ENCODE assay signal across 17 cellular contexts in genomic region chr3:46670891-46671427, GRCh38. TPM values are rescaled to one million over a fixed set of nuclear protein-coding genes. Genes with fewer than 3 reads are reported as not detected.
DNase-seq lines count a peak whose midpoint lies in the region; ATAC-seq, FAIRE-seq and TF ChIP-seq lines count a peak whose summit lies in the region.
"Had no signal": no experiment of that assay in that cellular context is flagged by ENCODE, and none has a peak within 500 bp of the region (broad histone marks: within the 10 kb centered on the region; RNA-seq: fewer than 3 reads in every experiment).

No MANE protein-coding gene starts in this region.

- H3K27me3 ChIP-seq in heart left ventricle (no peaks in the 10 kb centered on the region), bronchial epithelial cell (ENCODE audit: control insufficient read depth, insufficient read depth, low read length) (no peaks in the 10 kb centered on the region)
- no peaks in the 10 kb centered on the region for H3K27me3 ChIP-seq in naive thymus-derived CD4-positive, alpha-beta T cell (ENCODE audit: control insufficient read depth in 2 of 2, insufficient read depth in 2 of 2, low read length in 2 of 2)
- H3K27me3 ChIP-seq: esophagus squamous epithelium had no signal

- ATAC-seq in heart left ventricle (no peak), Right ventricle myocardium superior (ENCODE audit: poor library complexity) (no peak)
- ATAC-seq in naive thymus-derived CD4-positive, alpha-beta T cell, result no peak
- ATAC-seq: natural killer cell had no signal

- H3K27ac ChIP-seq in heart left ventricle, result no peak overlapping the region
- no peak overlapping the region for H3K27ac ChIP-seq in naive thymus-derived CD4-positive, alpha-beta T cell (ENCODE audit: low read depth, low read length)
- H3K27ac ChIP-seq: esophagus squamous epithelium had no signal

- H3K36me3 ChIP-seq in heart left ventricle (peaks cover 0 to 55% (median 36%) of the 10 kb centered on the region in 9 donors), bronchial epithelial cell (ENCODE audit: control insufficient read depth, insufficient read depth, low read length) (peaks cover 48% of the 10 kb centered on the region)
- H3K36me3 ChIP-seq in naive thymus-derived CD4-positive, alpha-beta T cell (ENCODE audit: control insufficient read depth in 2 of 3, insufficient read depth in 3 of 3, low read length in 3 of 3), result peaks cover 0 to 46% (median 3%) of the 10 kb centered on the region in 3 experiments

- no peak overlapping the region for H3K4me3 ChIP-seq in heart left ventricle
- H3K4me3 ChIP-seq in bronchial epithelial cell (ENCODE audit: low read depth, low read length), result no peak overlapping the region
- H3K4me3 ChIP-seq in naive thymus-derived CD4-positive, alpha-beta T cell (ENCODE audit: low read length), result no peak overlapping the region
- H3K4me3 ChIP-seq: esophagus squamous epithelium had no signal

- H3K36me3 Mint-ChIP-seq in naive thymus-derived CD4-positive, alpha-beta T cell, result peaks cover 0 to 27% (median 5%) of the 10 kb centered on the region in 5 donors
- H3K36me3 Mint-ChIP-seq in HFFc6 (ENCODE audit: low read depth), result no peaks in the 10 kb centered on the region
- H3K36me3 Mint-ChIP-seq: immature natural killer cell, natural killer cell had no signal

- no peaks in the 10 kb centered on the region for H3K9me3 ChIP-seq in heart left ventricle
- no peaks in the 10 kb centered on the region for H3K9me3 ChIP-seq in naive thymus-derived CD4-positive, alpha-beta T cell (ENCODE audit: control insufficient read depth in 2 of 3, low read length in 3 of 3)
- H3K9me3 ChIP-seq: esophagus squamous epithelium had no signal

- DNase-seq in heart left ventricle, result peak in 3 of 5 donors; percentile 17 to 53 (median 20)
- DNase-seq in Right ventricle myocardium superior, result no peak
- DNase-seq in bronchial epithelial cell (ENCODE audit: low read depth), result no peak
- DNase-seq in naive thymus-derived CD4-positive, alpha-beta T cell, result no peak
- DNase-seq in HFFc6, result no peak
- no peak for DNase-seq in NCI-H1105 (lab: John Stamatoyannopoulos, UW)
- no peak for DNase-seq in NCI-H446 (lab: John Stamatoyannopoulos, UW)
- no peak for DNase-seq in NCI-H748 (lab: John Stamatoyannopoulos, UW; ENCODE audit: unreplicated experiment)
- DNase-seq: COR-L47, EL, esophagus squamous epithelium, immature natural killer cell, natural killer cell, NCI-H1436 treated with DMSO at 0.1 percent for 48 hours, NCI-H2227 treated with DMSO at 0.1 percent for 48 hours had no signal

- intact Hi-C loops in heart left ventricle (cut with DNase I), result no loop called here
- intact Hi-C loops in Right ventricle myocardium superior (cut with DNase I), result no loop called here
- intact Hi-C loops in naive thymus-derived CD4-positive, alpha-beta T cell (cut with micrococcal nuclease), result no loop called here

- TF ChIP-seq CTCF in heart left ventricle (IDR thresholded peaks at IDR 0.05) (no peak), bronchial epithelial cell (IDR thresholded peaks at IDR 0.05; ENCODE audit: insufficient read depth, low read length, severe bottlenecking) (no peak), HFFc6 (IDR thresholded peaks at IDR 0.05) (no peak)

- POLR2A ChIA-PET in naive thymus-derived CD4-positive, alpha-beta T cell (lab: Charles Lee), result no interaction called here

- H3K27me3 Mint-ChIP-seq in naive thymus-derived CD4-positive, alpha-beta T cell, result peaks cover 0 to 3% (median 0%) of the 10 kb centered on the region in 5 donors
- H3K27me3 Mint-ChIP-seq in HFFc6 (ENCODE audit: insufficient read depth), result peaks cover 41% of the 10 kb centered on the region
- H3K27me3 Mint-ChIP-seq: activated naive CD4-positive, alpha-beta T cell treated with anti-CD3 and anti-CD28 coated beads, Interleukin-2, amount 50 U/mL, for 24 hours; stimulated activated naive CD8-positive, alpha-beta T cell treated with anti-CD3 and anti-CD28 coated beads, Interleukin-15, Interleukin-2, amounts not matched to agents 100 ng/mL and 50 ng/mL, for 24 hours had no signal

- CTCF ChIA-PET in naive thymus-derived CD4-positive, alpha-beta T cell (lab: Charles Lee), result no interaction called here

- no peak for TF ChIP-seq POLR2A in heart left ventricle (IDR thresholded peaks at IDR 0.05)

- no peak overlapping the region for H3K4me3 Mint-ChIP-seq in naive thymus-derived CD4-positive, alpha-beta T cell
- H3K4me3 Mint-ChIP-seq in HFFc6, result no peak overlapping the region
- H3K4me3 Mint-ChIP-seq: activated naive CD4-positive, alpha-beta T cell treated with anti-CD3 and anti-CD28 coated beads, Interleukin-2, amount 50 U/mL, for 24 hours; immature natural killer cell; natural killer cell; stimulated activated naive CD8-positive, alpha-beta T cell treated with anti-CD3 and anti-CD28 coated beads, Interleukin-15, Interleukin-2, amounts not matched to agents 100 ng/mL and 50 ng/mL, for 24 hours had no signal

- no peaks in the 10 kb centered on the region for H3K4me1 Mint-ChIP-seq in naive thymus-derived CD4-positive, alpha-beta T cell
- no peaks in the 10 kb centered on the region for H3K4me1 Mint-ChIP-seq in HFFc6 (ENCODE audit: low read depth)
- H3K4me1 Mint-ChIP-seq: activated naive CD4-positive, alpha-beta T cell treated with anti-CD3 and anti-CD28 coated beads, Interleukin-2, amount 50 U/mL, for 24 hours; immature natural killer cell; natural killer cell had no signal

- FAIRE-seq in bronchial epithelial cell (lab: Jason Lieb, UNC), result peak; percentile 52

- no peaks in the 10 kb centered on the region for H3K9me3 Mint-ChIP-seq in naive thymus-derived CD4-positive, alpha-beta T cell
- H3K9me3 Mint-ChIP-seq in HFFc6, result no peaks in the 10 kb centered on the region
- H3K9me3 Mint-ChIP-seq: activated naive CD4-positive, alpha-beta T cell treated with anti-CD3 and anti-CD28 coated beads, Interleukin-2, amount 50 U/mL, for 24 hours; immature natural killer cell; natural killer cell; stimulated activated naive CD8-positive, alpha-beta T cell treated with anti-CD3 and anti-CD28 coated beads, Interleukin-15, Interleukin-2, amounts not matched to agents 100 ng/mL and 50 ng/mL, for 24 hours had no signal

- peaks cover 0 to 29% (median 11%) of the 10 kb centered on the region in 12 donors for H3K4me1 ChIP-seq in heart left ventricle
- H3K4me1 ChIP-seq in naive thymus-derived CD4-positive, alpha-beta T cell (ENCODE audit: control insufficient read depth in 2 of 2, insufficient read depth in 2 of 2, low read length in 2 of 2), result no peaks in the 10 kb centered on the region

- H3K27ac Mint-ChIP-seq in naive thymus-derived CD4-positive, alpha-beta T cell, result peak overlapping the region in 5 of 9 donors; percentile 38 to 73 (median 51)
- H3K27ac Mint-ChIP-seq in HFFc6, result no peak overlapping the region
- H3K27ac Mint-ChIP-seq: activated naive CD4-positive, alpha-beta T cell treated with anti-CD3 and anti-CD28 coated beads, Interleukin-2, amount 50 U/mL, for 24 hours; immature natural killer cell; natural killer cell; stimulated activated naive CD8-positive, alpha-beta T cell treated with anti-CD3 and anti-CD28 coated beads, Interleukin-15, Interleukin-2, amounts not matched to agents 100 ng/mL and 50 ng/mL, for 24 hours had no signal

- 90 to 100% (median 97%) methylated on average over 2 to 4 of the region's 4 CpGs for WGBS in heart left ventricle, 4 donors

RNA-seq across cellular contexts. Expression of gene ALS2CL, which starts 22.5 kb away (rescaled TPM):
- total RNA-seq in heart left ventricle (10 to 100 TPM; 11.8 to 40.7 (median 25.4) TPM), Right ventricle myocardium superior (37.0 TPM), bronchial epithelial cell (163 and 240 TPM in 2 replicates)
- 10 to 100 TPM; 12.4 to 37.1 TPM for polyA plus RNA-seq in heart left ventricle
- total RNA-seq in naive thymus-derived CD4-positive, alpha-beta T cell, result 10 to 100 TPM in 4 of 5 experiments, 1 to 10 TPM in 1; 4.2 to 41.5 (median 31.1) TPM
- polyA plus RNA-seq in naive thymus-derived CD4-positive, alpha-beta T cell, result 10 to 100 TPM in 1 of 2 donors, 1 to 10 TPM in 1; 6.2 to 12.6 TPM
- total RNA-seq in HFFc6 (2021; fragmentation: NEBNext Ultra II Directional; extraction: Animal tissue kit (Norgen Biotek cat#: 25700)), result 1 to 10 TPM; 1.7 to 3.9 (median 2.4) TPM
- polyA plus RNA-seq: immature natural killer cell had no signal

RNA-seq across cellular contexts. Expression of gene TMIE, which starts 30.2 kb away (rescaled TPM):
- under 1 TPM in 8 of 9 donors, not detected in 1; 0.47 to 0.95 (median 0.61) TPM for total RNA-seq in heart left ventricle
- polyA plus RNA-seq in heart left ventricle, result under 1 TPM; 0.46 to 0.69 TPM
- 1.00 TPM for total RNA-seq in Right ventricle myocardium superior
- 1.3 and 1.6 TPM in 2 replicates for total RNA-seq in bronchial epithelial cell
- 1 to 10 TPM in 4 of 5 experiments, under 1 TPM in 1; 0.31 to 5.4 (median 3.9) TPM for total RNA-seq in naive thymus-derived CD4-positive, alpha-beta T cell
- polyA plus RNA-seq in naive thymus-derived CD4-positive, alpha-beta T cell, result 1 to 10 TPM; 5.1 to 5.6 TPM
- total RNA-seq in HFFc6 (2021; fragmentation: NEBNext Ultra II Directional; extraction: Animal tissue kit (Norgen Biotek cat#: 25700)), result not detected
- total RNA-seq: natural killer cell had no signal
- polyA plus RNA-seq: immature natural killer cell had no signal

RNA-seq across cellular contexts. Expression of gene PRSS50, which starts 46.7 kb away (rescaled TPM):
- total RNA-seq in heart left ventricle (under 1 TPM in 7 of 9 donors, not detected in 2; 0.23 to 0.65 (median 0.35) TPM), Right ventricle myocardium superior (0.16 TPM), bronchial epithelial cell (not detected in 2 replicates)
- under 1 TPM; 0.06 to 0.46 TPM for polyA plus RNA-seq in heart left ventricle
- total RNA-seq in naive thymus-derived CD4-positive, alpha-beta T cell, result under 1 TPM in 1 of 5 experiments, not detected in 4; 0.11 TPM
- not detected for polyA plus RNA-seq in naive thymus-derived CD4-positive, alpha-beta T cell
- not detected for total RNA-seq in HFFc6 (2021; fragmentation: NEBNext Ultra II Directional; extraction: Animal tissue kit (Norgen Biotek cat#: 25700))
- polyA plus RNA-seq: immature natural killer cell had no signal

RNA-seq across cellular contexts. Expression of gene FAM240A, which starts 58.6 kb away (rescaled TPM):
- total RNA-seq in heart left ventricle, result not detected
- not detected for polyA plus RNA-seq in heart left ventricle
- total RNA-seq in Right ventricle myocardium superior, result not detected
- total RNA-seq in bronchial epithelial cell, result not detected in 2 replicates
- total RNA-seq in naive thymus-derived CD4-positive, alpha-beta T cell, result not detected
- polyA plus RNA-seq in naive thymus-derived CD4-positive, alpha-beta T cell, result not detected
- total RNA-seq in HFFc6 (2021; fragmentation: NEBNext Ultra II Directional; extraction: Animal tissue kit (Norgen Biotek cat#: 25700)), result not detected
- total RNA-seq: natural killer cell had no signal
- polyA plus RNA-seq: immature natural killer cell had no signal

Comparison
In these comparisons a context has a peak if more than half of its experiments do, and no peak if none do; other contexts are left out.
1. DNase-seq: peak in heart left ventricle (3 of 5); none in Right ventricle myocardium superior (single experiment), bronchial epithelial cell (single experiment), naive thymus-derived CD4-positive, alpha-beta T cell (0 of 9), HFFc6 (single experiment), NCI-H1105 (single experiment), NCI-H446 (0 of 2) and NCI-H748 (single experiment).